16 cellular contexts compared by ENCODE assay signal in the genomic region with DNA sequence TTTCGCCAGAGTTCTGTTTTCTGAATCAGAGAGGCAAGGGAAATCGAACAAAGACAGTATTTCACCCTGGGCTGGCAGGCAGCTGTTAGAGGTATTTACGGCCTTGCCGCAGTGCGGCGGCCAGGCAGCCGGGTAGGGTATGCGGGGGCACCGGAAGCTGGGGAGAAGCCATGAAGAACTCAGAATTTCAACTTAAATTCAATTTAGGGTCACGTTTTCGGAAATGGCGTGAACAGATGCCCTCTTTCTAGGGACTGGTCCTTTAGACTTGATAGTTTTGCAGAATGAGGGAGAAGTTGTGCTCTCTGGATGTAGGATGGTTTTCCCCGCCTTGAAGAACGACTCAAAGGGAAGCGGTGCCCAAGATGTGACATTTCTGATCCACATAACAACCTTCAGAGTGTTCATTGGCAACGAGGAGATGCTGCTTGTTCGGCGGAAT. TPM values are rescaled to one million over a fixed set of nuclear protein-coding genes. Genes with fewer than 3 reads are reported as not detected.
DNase-seq lines count a peak whose midpoint lies in the region; ATAC-seq and TF ChIP-seq lines count a peak whose summit lies in the region.
"Had no signal": no experiment of that assay in that cellular context is flagged by ENCODE, and none has a peak within 500 bp of the region (broad histone marks: within the 10 kb centered on the region; RNA-seq: fewer than 3 reads in every experiment).

No MANE protein-coding gene starts in this region.

- H3K36me3 ChIP-seq in left ventricle myocardium inferior (no peaks in the 10 kb centered on the region), vagina (no peaks in the 10 kb centered on the region)
- H3K36me3 ChIP-seq: cardiac muscle cell, upper lobe of right lung had no signal

- DNase-seq in left ventricle myocardium inferior: no peak
- no peak for DNase-seq in left ventricle myocardium superior
- peak; percentile 65 for DNase-seq in dermis blood vessel endothelial cell
- no peak for DNase-seq in natural killer cell
- no peak for DNase-seq in vagina (ENCODE audit: extremely low spot score in 2 of 2)
- DNase-seq in NCI-H2081 treated with DMSO at 0.1 percent for 48 hours (lab: John Stamatoyannopoulos, UW): no peak
- DNase-seq: C1 segment of cervical spinal cord, NCI-H2081, OCI-M1, T-helper 9 cell, upper lobe of right lung had no signal

- TF ChIP-seq POLR2A in vagina (IDR thresholded peaks at IDR 0.05): no peak

- H3K27ac Mint-ChIP-seq in natural killer cell: no peak overlapping the region
- H3K27ac Mint-ChIP-seq: progenitor cell of endocrine pancreas had no signal

- ATAC-seq in left ventricle myocardium superior (no peak), natural killer cell (no peak), GM19328 (IDR thresholded peaks at IDR 0.05; ENCODE audit: unreplicated experiment) (no peak), HG03025 (IDR thresholded peaks at IDR 0.05; ENCODE audit: low FRiP score, unreplicated experiment) (no peak)
- ATAC-seq: HepG2, upper lobe of right lung had no signal

- peaks cover 73 to 79% of the 10 kb centered on the region in 2 donors for H3K27me3 Mint-ChIP-seq in natural killer cell (ENCODE audit: low read depth in 2 of 2)

- peaks cover 21 to 28% of the 10 kb centered on the region in 2 donors for H3K4me1 Mint-ChIP-seq in natural killer cell

- no peak overlapping the region for H3K4me3 ChIP-seq in left ventricle myocardium inferior
- peak overlapping the region; percentile 17 to 42 for H3K4me3 ChIP-seq in vagina
- H3K4me3 ChIP-seq: cardiac muscle cell had no signal

- H3K9me3 Mint-ChIP-seq in natural killer cell: peaks cover 2 to 8% of the 10 kb centered on the region in 2 donors

- H3K27me3 ChIP-seq in left ventricle myocardium inferior (ENCODE audit: low read depth): peaks cover 100% of the 10 kb centered on the region
- H3K27me3 ChIP-seq in vagina: no peaks in the 10 kb centered on the region

- H3K9me3 ChIP-seq in left ventricle myocardium inferior (replicated peaks): no peaks in the 10 kb centered on the region
- no peaks in the 10 kb centered on the region for H3K9me3 ChIP-seq in vagina
- H3K9me3 ChIP-seq: upper lobe of right lung had no signal

- peak overlapping the region; percentile 45 for H3K27ac ChIP-seq in left ventricle myocardium inferior (replicated peaks)
- peak overlapping the region; percentile 57 for H3K27ac ChIP-seq in vagina
- H3K27ac ChIP-seq: cardiac muscle cell, upper lobe of right lung had no signal

- H3K4me1 ChIP-seq in left ventricle myocardium inferior (peaks cover 27% of the 10 kb centered on the region), vagina (peaks cover 18% of the 10 kb centered on the region)

- H3K4me3 Mint-ChIP-seq in natural killer cell: peak overlapping the region; percentile 52

- TF ChIP-seq CTCF in left ventricle myocardium inferior (IDR thresholded peaks at IDR 0.05; ENCODE audit: borderline replicate concordance) (no peak), natural killer cell (IDR thresholded peaks at IDR 0.05) (no peak), vagina (IDR thresholded peaks at IDR 0.05) (no peak)

- H3K36me3 Mint-ChIP-seq in natural killer cell: peaks cover 38% of the 10 kb centered on the region

- intact Hi-C loops in left ventricle myocardium inferior (cut with micrococcal nuclease) (loop anchor here (5.0 to 10.0 kb wide), 3 partner anchors 413 to 676 kb away; no protein-coding TSS in a partner anchor), left ventricle myocardium superior (cut with micrococcal nuclease) (no loop called here), natural killer cell (cut with micrococcal nuclease) (no loop called here), vagina (cut with DNase I) (no loop called here)

RNA-seq across cellular contexts. Expression of gene HOXD8, which starts 9.7 kb away (rescaled TPM):
- total RNA-seq in left ventricle myocardium inferior (0.14 TPM), left ventricle myocardium superior (0.92 TPM), dermis blood vessel endothelial cell (30.3 and 33.0 TPM in 2 replicates), natural killer cell (not detected), vagina (10.3 TPM)
- total RNA-seq: cardiac muscle cell, HepG2, progenitor cell of endocrine pancreas had no signal

RNA-seq across cellular contexts. Expression of gene HOXD4, which starts 12.2 kb away (rescaled TPM):
- total RNA-seq in left ventricle myocardium inferior: not detected
- 0.22 TPM for total RNA-seq in left ventricle myocardium superior
- 6.1 and 8.8 TPM in 2 replicates for total RNA-seq in dermis blood vessel endothelial cell
- not detected for total RNA-seq in natural killer cell
- total RNA-seq in vagina: 4.9 TPM
- total RNA-seq: cardiac muscle cell, HepG2, progenitor cell of endocrine pancreas had no signal

RNA-seq across cellular contexts. Expression of gene HOXD9, which starts 16.7 kb away (rescaled TPM):
- total RNA-seq in left ventricle myocardium inferior: 0.16 TPM
- not detected for total RNA-seq in left ventricle myocardium superior
- total RNA-seq in dermis blood vessel endothelial cell: 24.5 and 28.4 TPM in 2 replicates
- not detected for total RNA-seq in natural killer cell
- 12.5 TPM for total RNA-seq in vagina
- total RNA-seq: cardiac muscle cell, HepG2, progenitor cell of endocrine pancreas had no signal

RNA-seq across cellular contexts. Expression of gene HOXD3, which starts 17.9 kb away (rescaled TPM):
- total RNA-seq in left ventricle myocardium inferior (not detected), left ventricle myocardium superior (0.27 TPM), dermis blood vessel endothelial cell (19.2 and 54.6 TPM in 2 replicates), natural killer cell (not detected), vagina (11.8 TPM)
- total RNA-seq: progenitor cell of endocrine pancreas had no signal

RNA-seq across cellular contexts. Expression of gene HOXD10, which starts 22.6 kb away (rescaled TPM):
- not detected for total RNA-seq in left ventricle myocardium inferior
- total RNA-seq in left ventricle myocardium superior: not detected
- total RNA-seq in dermis blood vessel endothelial cell: 7.7 and 15.2 TPM in 2 replicates
- not detected for total RNA-seq in natural killer cell
- total RNA-seq in vagina: 19.6 TPM
- total RNA-seq: cardiac muscle cell, HepG2, progenitor cell of endocrine pancreas had no signal

Comparison
In these comparisons a context has a peak if more than half of its experiments do, and no peak if none do; other contexts are left out.
1. RNA of gene HOXD9, which starts 16.7 kb away (total RNA-seq): 24.5 to 28.4 TPM in dermis blood vessel endothelial cell and 12.5 TPM in vagina (single experiment); 0.16 TPM in left ventricle myocardium inferior (single experiment), not detected in left ventricle myocardium superior (single experiment) and not detected in natural killer cell; every median in the first group is over 10 times any median in the second.